Comparison of ENCODE assay signal across 8 cellular contexts in genomic region chr11:1382831-1383607, GRCh38. TPM values are rescaled to one million over a fixed set of nuclear protein-coding genes. Genes with fewer than 3 reads are reported as not detected.
DNase-seq lines count a peak whose midpoint lies in the region; ATAC-seq, FAIRE-seq and TF ChIP-seq lines count a peak whose summit lies in the region.

No MANE protein-coding gene starts in this region.

- H3K4me2 ChIP-seq in neural cell (ENCODE audit: low read length): no peak overlapping the region

- no peaks in the 10 kb centered on the region for H3K9me3 ChIP-seq in neural cell (ENCODE audit: low read length)

- no peaks in the 10 kb centered on the region for H4K20me1 ChIP-seq in neural cell (ENCODE audit: insufficient read depth)

- CTCF ChIA-PET in AG04449 (lab: Yijun Ruan, JAX): interaction anchor here (1.2 kb wide), 1 partner anchor 14 kb away, joined by 3 read pairs; no protein-coding TSS in a partner anchor

- H3K4me3 ChIP-seq in AG04449 (ENCODE audit: low read depth, low read length) (peak overlapping the region; percentile 63), HL-60 (replicated peaks; ENCODE audit: insufficient read depth, low read length) (peak overlapping the region; percentile 44), foreskin fibroblast (ENCODE audit: low read depth in 1 of 2, low read length in 2 of 2) (peak overlapping the region; percentile 50 to 55), neural cell (ENCODE audit: low read length) (peak overlapping the region; percentile 60)

- peaks cover 30% of the 10 kb centered on the region for H3K27me3 ChIP-seq in HL-60 (ENCODE audit: insufficient read depth, poor library complexity, severe bottlenecking)
- no peaks in the 10 kb centered on the region for H3K27me3 ChIP-seq in neural cell (ENCODE audit: insufficient read depth, low read depth, low read length)

- POLR2A ChIA-PET in AG04449 (lab: Yijun Ruan, JAX): interaction anchor here (0.6 kb wide), 1 partner anchor 148 kb away, joined by 5 read pairs; no protein-coding TSS in a partner anchor

- H3F3A ChIP-seq in neural cell (ENCODE audit: insufficient read depth, low read length, poor library complexity, severe bottlenecking): no peaks in the 10 kb centered on the region

- no peak for TF ChIP-seq EP300 in neural cell (conservative IDR thresholded peaks at IDR 0.05; ENCODE audit: poor library complexity, severe bottlenecking)

- peak overlapping the region; percentile 65 for H3K9ac ChIP-seq in neural cell (ENCODE audit: low read length)

- H3K36me3 ChIP-seq in neural cell (ENCODE audit: insufficient read depth, low read length): no peaks in the 10 kb centered on the region

- no peak for DNase-seq in AG04449 (ENCODE audit: low read depth, low spot score)
- DNase-seq in GM19239 (ENCODE audit: insufficient read length, low spot score): peak; percentile 85
- DNase-seq in HL-60 (ENCODE audit: low read depth in 1 of 2, low spot score in 1 of 2): peak; percentile 40 to 52
- DNase-seq in RKO (ENCODE audit: low spot score): peak; percentile 76
- peak; percentile 65 for DNase-seq in activated effector memory CD4-positive, alpha-beta T cell treated with Interleukin-2 at 50 U/mL for 16 hours
- peak; percentile 70 to 86 for DNase-seq in foreskin fibroblast
- peak; percentile 85 for DNase-seq in stimulated activated naive CD8-positive, alpha-beta T cell treated with anti-CD3 and anti-CD28 coated beads, Interleukin-15, Interleukin-2, amounts not matched to agents 100 U/mL and 50 U/mL, for 24 hours

- no peak for TF ChIP-seq CTCF in AG04449 (IDR thresholded peaks at IDR 0.05; ENCODE audit: insufficient read depth, low read length, missing control alignments)
- TF ChIP-seq CTCF in HL-60 (IDR thresholded peaks at IDR 0.05; ENCODE audit: insufficient read depth, low read length): no peak
- no peak for TF ChIP-seq CTCF in foreskin fibroblast (IDR thresholded peaks at IDR 0.05; ENCODE audit: low read depth, low read length)
- TF ChIP-seq CTCF in neural cell (IDR thresholded peaks at IDR 0.05; ENCODE audit: poor library complexity, severe bottlenecking): no peak

- H2AFZ ChIP-seq in neural cell (ENCODE audit: low read depth, low read length): peak overlapping the region; percentile 56

- H3K27ac ChIP-seq in HL-60 (replicated peaks) (no peak overlapping the region), neural cell (ENCODE audit: low read length) (peak overlapping the region; percentile 24)

- TF ChIP-seq RAD21 in neural cell (conservative IDR thresholded peaks at IDR 0.05): no peak

- H3K79me2 ChIP-seq in neural cell (replicated peaks; ENCODE audit: insufficient read depth, low read length): no peaks in the 10 kb centered on the region

- no peaks in the 10 kb centered on the region for H3K9me2 ChIP-seq in neural cell (ENCODE audit: insufficient read depth, low read length)

- ATAC-seq in stimulated activated naive CD8-positive, alpha-beta T cell treated with anti-CD3 and anti-CD28 coated beads, Interleukin-15, Interleukin-2, amounts not matched to agents 100 U/mL and 50 U/mL, for 24 hours: peak; percentile 82

- peak; percentile 18 for FAIRE-seq in GM19239 (lab: Jason Lieb, UNC)

TF ChIP-seq in neural cell, 6 proteins besides CTCF, POLR2A, EP300 and RAD21:
- TF ChIP-seq, protein P1, sequence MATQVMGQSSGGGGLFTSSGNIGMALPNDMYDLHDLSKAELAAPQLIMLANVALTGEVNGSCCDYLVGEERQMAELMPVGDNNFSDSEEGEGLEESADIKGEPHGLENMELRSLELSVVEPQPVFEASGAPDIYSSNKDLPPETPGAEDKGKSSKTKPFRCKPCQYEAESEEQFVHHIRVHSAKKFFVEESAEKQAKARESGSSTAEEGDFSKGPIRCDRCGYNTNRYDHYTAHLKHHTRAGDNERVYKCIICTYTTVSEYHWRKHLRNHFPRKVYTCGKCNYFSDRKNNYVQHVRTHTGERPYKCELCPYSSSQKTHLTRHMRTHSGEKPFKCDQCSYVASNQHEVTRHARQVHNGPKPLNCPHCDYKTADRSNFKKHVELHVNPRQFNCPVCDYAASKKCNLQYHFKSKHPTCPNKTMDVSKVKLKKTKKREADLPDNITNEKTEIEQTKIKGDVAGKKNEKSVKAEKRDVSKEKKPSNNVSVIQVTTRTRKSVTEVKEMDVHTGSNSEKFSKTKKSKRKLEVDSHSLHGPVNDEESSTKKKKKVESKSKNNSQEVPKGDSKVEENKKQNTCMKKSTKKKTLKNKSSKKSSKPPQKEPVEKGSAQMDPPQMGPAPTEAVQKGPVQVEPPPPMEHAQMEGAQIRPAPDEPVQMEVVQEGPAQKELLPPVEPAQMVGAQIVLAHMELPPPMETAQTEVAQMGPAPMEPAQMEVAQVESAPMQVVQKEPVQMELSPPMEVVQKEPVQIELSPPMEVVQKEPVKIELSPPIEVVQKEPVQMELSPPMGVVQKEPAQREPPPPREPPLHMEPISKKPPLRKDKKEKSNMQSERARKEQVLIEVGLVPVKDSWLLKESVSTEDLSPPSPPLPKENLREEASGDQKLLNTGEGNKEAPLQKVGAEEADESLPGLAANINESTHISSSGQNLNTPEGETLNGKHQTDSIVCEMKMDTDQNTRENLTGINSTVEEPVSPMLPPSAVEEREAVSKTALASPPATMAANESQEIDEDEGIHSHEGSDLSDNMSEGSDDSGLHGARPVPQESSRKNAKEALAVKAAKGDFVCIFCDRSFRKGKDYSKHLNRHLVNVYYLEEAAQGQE (IDR thresholded peaks at IDR 0.05; ENCODE audit: borderline replicate concordance): no peak
- TF ChIP-seq POLR2AphosphoS5 (IDR thresholded peaks at IDR 0.05): peak; percentile 43
TF ChIP-seq in neural cell: peak in this region for 1.

RNA-seq across cellular contexts. Expression of gene BRSK2, which starts 6.7 kb away (rescaled TPM):
- 47.5 and 58.2 TPM in 2 replicates for polyA plus RNA-seq in neural cell
- polyA minus RNA-seq in neural cell: 69.3 and 95.4 TPM in 2 replicates
